ENCODE assay signal across 27 cellular contexts in genomic region chr11:16874275-16874975, GRCh38.
"Had no signal": no experiment of that assay in that cellular context is flagged by ENCODE, and none has a peak within 500 bp of the region (broad histone marks: within the 10 kb centered on the region; RNA-seq: fewer than 3 reads in every experiment).

No MANE protein-coding gene starts in this region.

- DNase-seq: activated CD4-positive, alpha-beta T cell treated with anti-CD3 and anti-CD28 coated beads, Interleukin-2, amount 50 U/mL, for 1 hour; activated CD4-positive, CD25-positive, alpha-beta regulatory T cell treated with anti-CD3 and anti-CD28 coated beads, Interleukin-2, amount 50 U/mL, for 72 hours; activated CD8-positive, alpha-beta memory T cell treated with anti-CD3 and anti-CD28 coated beads for 24 hours; activated CD8-positive, alpha-beta memory T cell treated with anti-CD3 and anti-CD28 coated beads, Interleukin-2, amount 50 U/mL, for 4 hours; activated T-cell treated with anti-CD3 and anti-CD28 coated beads, Interleukin-2, amount 50 U/mL, for 24 hours; adrenal gland; cerebellar nuclear complex; cortex of kidney; foreskin keratinocyte; immature natural killer cell; kidney glomerular epithelial cell; midbrain; nephron progenitor cell; nucleus accumbens; stimulated activated CD4-positive, alpha-beta T cell treated with anti-CD3 and anti-CD28 coated beads, Interleukin-2, amount 100 ng/mL, for 48 hours; stimulated activated CD8-positive, alpha-beta memory T cell treated with anti-CD3 and anti-CD28 coated beads, Interleukin-4, amount 100 ng/mL, for 48 hours; stimulated activated naive CD4-positive, alpha-beta T cell; T-cell; WERI-Rb-1 had no signal

- H3K27ac Mint-ChIP-seq: activated naive CD8-positive, alpha-beta T cell; activated T-cell treated with anti-CD3 and anti-CD28 coated beads, Interleukin-2, amount 50 U/mL, for 24 hours; activated T-helper 17 cell treated with anti-CD3 and anti-CD28 coated beads, Interleukin-2, amount 50 U/mL, for 72 hours; immature natural killer cell; nephron progenitor cell; T-cell; T-helper 2 cell treated with Interferon-gamma antibody and Interleukin-4, amounts not matched to agents 5 μg/mL and 100 μg/mL, for 36 hours had no signal

- H2AFZ ChIP-seq: parathyroid adenoma had no signal

- H3K36me3 Mint-ChIP-seq: activated naive CD8-positive, alpha-beta T cell; immature natural killer cell; T-cell had no signal

- FAIRE-seq: TTC549 had no signal

- H3K4me3 Mint-ChIP-seq: activated naive CD8-positive, alpha-beta T cell; activated T-cell treated with anti-CD3 and anti-CD28 coated beads, Interleukin-2, amount 50 U/mL, for 24 hours; activated T-helper 17 cell treated with anti-CD3 and anti-CD28 coated beads, Interleukin-2, amount 50 U/mL, for 72 hours; immature natural killer cell; nephron progenitor cell; T-cell; T-helper 2 cell treated with Interferon-gamma antibody and Interleukin-4, amounts not matched to agents 5 μg/mL and 100 μg/mL, for 36 hours had no signal

- H3K9me3 ChIP-seq: adrenal gland, ascending aorta, thoracic aorta had no signal

- H3K36me3 ChIP-seq: adrenal gland, ascending aorta, thoracic aorta had no signal

- ATAC-seq: activated T-helper 17 cell treated with anti-CD3 and anti-CD28 coated beads, Interleukin-2, amount 50 U/mL, for 72 hours; foreskin keratinocyte; sciatic nerve; T-cell had no signal

- H3K4me1 Mint-ChIP-seq: activated T-helper 17 cell treated with anti-CD3 and anti-CD28 coated beads, Interleukin-2, amount 50 U/mL, for 72 hours; immature natural killer cell; T-cell had no signal

- H3K4me1 ChIP-seq: adrenal gland, ascending aorta had no signal

- H3K9me3 Mint-ChIP-seq: activated T-cell treated with anti-CD3 and anti-CD28 coated beads, Interleukin-2, amount 50 U/mL, for 24 hours; activated T-helper 17 cell treated with anti-CD3 and anti-CD28 coated beads, Interleukin-2, amount 50 U/mL, for 72 hours; immature natural killer cell; nephron progenitor cell; T-cell; T-helper 2 cell treated with Interferon-gamma antibody and Interleukin-4, amounts not matched to agents 5 μg/mL and 100 μg/mL, for 36 hours had no signal

- H3K4me3 ChIP-seq: adrenal gland, ascending aorta, thoracic aorta had no signal

- H3K79me2 ChIP-seq: parathyroid adenoma had no signal

- H3K27me3 ChIP-seq: adrenal gland, ascending aorta, foreskin keratinocyte had no signal

- H3K27ac ChIP-seq: adrenal gland, ascending aorta, foreskin keratinocyte, parathyroid adenoma, thoracic aorta, WERI-Rb-1 had no signal

- H3K27me3 Mint-ChIP-seq: activated naive CD8-positive, alpha-beta T cell; activated T-helper 17 cell treated with anti-CD3 and anti-CD28 coated beads, Interleukin-2, amount 50 U/mL, for 72 hours; T-cell had no signal

- H3K9ac ChIP-seq: parathyroid adenoma had no signal
